Comparison of ENCODE assay signal across 22 cellular contexts in genomic region chr4:36000941-36001557, GRCh38.
"Had no signal": no experiment of that assay in that cellular context is flagged by ENCODE, and none has a peak within 500 bp of the region (broad histone marks: within the 10 kb centered on the region; RNA-seq: fewer than 3 reads in every experiment).

No MANE protein-coding gene starts in this region.

- H3K27ac ChIP-seq: dorsolateral prefrontal cortex, esophagus muscularis mucosa, foreskin keratinocyte, heart right ventricle, ovary, psoas muscle, skin epidermis, spleen, thoracic aorta, tibial nerve, upper lobe of left lung had no signal

- H3K27me3 ChIP-seq: dorsolateral prefrontal cortex, esophagus muscularis mucosa, foreskin keratinocyte, heart right ventricle, ovary, spleen, tibial nerve, upper lobe of left lung had no signal

- H3K9me3 ChIP-seq: esophagus muscularis mucosa, ovary, psoas muscle, thoracic aorta, upper lobe of left lung had no signal

- DNase-seq: dorsolateral prefrontal cortex; effector CD4-positive, alpha-beta T cell; glutamatergic neuron; heart right ventricle; hippocampal formation; left colon; left ventricle myocardium superior; naive thymus-derived CD8-positive, alpha-beta T cell; occipital lobe; ovary; psoas muscle; right cardiac atrium; spleen; stimulated activated CD4-positive, alpha-beta T cell treated with anti-CD3 and anti-CD28 coated beads, Interleukin-15, amount 100 ng/mL, for 24 hours; stimulated activated CD4-positive, alpha-beta T cell treated with anti-CD3 and anti-CD28 coated beads, Interleukin-2, amount 100 ng/mL, for 48 hours; stimulated activated naive B cell treated with anti-CD40 and anti-IgM and Interleukin-4, amounts not matched to agents 10 μg/mL and 1 μg/mL and 100 μg/mL, for 72 hours; upper lobe of left lung had no signal

- H3K36me3 ChIP-seq: esophagus muscularis mucosa, heart right ventricle, ovary, thoracic aorta, tibial nerve, upper lobe of left lung had no signal

- H3K4me3 ChIP-seq: dorsolateral prefrontal cortex, esophagus muscularis mucosa, heart right ventricle, ovary, psoas muscle, skin epidermis, spleen, thoracic aorta, tibial nerve, upper lobe of left lung had no signal

- H3K4me1 ChIP-seq: esophagus muscularis mucosa, heart right ventricle, psoas muscle, spleen, tibial nerve, upper lobe of left lung had no signal

- ATAC-seq: foreskin keratinocyte; heart right ventricle; left colon; left ventricle myocardium superior; naive thymus-derived CD8-positive, alpha-beta T cell; psoas muscle; right cardiac atrium; stimulated activated naive B cell treated with anti-CD40 and anti-IgM and Interleukin-4, amounts not matched to agents 10 μg/mL and 1 μg/mL and 100 μg/mL, for 72 hours had no signal
